ENCODE assay signal across 24 cellular contexts in the genomic region with DNA sequence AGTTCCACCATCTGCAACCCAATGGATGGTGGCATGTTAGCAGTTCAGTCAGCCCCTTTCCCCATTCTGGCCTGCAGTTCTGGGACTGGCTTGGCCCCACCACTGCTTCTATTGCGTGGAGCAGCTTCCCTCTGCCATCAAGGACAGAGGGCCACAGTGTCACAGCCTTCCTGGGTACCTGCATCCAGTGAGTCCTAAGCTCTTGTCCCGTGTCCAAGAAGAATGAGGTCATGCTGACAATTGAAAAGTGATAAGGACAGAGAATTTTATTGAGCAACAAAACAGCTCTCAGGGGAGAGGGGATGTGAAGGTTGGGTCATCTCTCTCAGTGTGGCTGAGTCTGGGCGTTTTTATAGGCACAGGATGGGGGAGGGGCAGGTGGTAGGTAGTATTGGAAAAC.
"Had no signal": no experiment of that assay in that cellular context is flagged by ENCODE, and none has a peak within 500 bp of the region (broad histone marks: within the 10 kb centered on the region; RNA-seq: fewer than 3 reads in every experiment).

No MANE protein-coding gene starts in this region.

- H3K4me2 ChIP-seq: PC-9 had no signal

- H3K27me3 Mint-ChIP-seq: activated CD4-positive, alpha-beta memory T cell treated with anti-CD3 and anti-CD28 coated beads, Interleukin-2, amount 10 ng/mL, durations not matched to agents 7 days and 5 days; activated naive CD8-positive, alpha-beta T cell treated with anti-CD3 and anti-CD28 coated beads, Interleukin-2, amount 10 ng/mL, durations not matched to agents 7 days and 5 days; activated T-helper 17 cell treated with anti-CD3 and anti-CD28 coated beads, Interleukin-2, amount 50 U/mL, for 72 hours had no signal

- H3K4me1 Mint-ChIP-seq: activated CD4-positive, alpha-beta memory T cell treated with anti-CD3 and anti-CD28 coated beads, Interleukin-2, amount 10 ng/mL, durations not matched to agents 7 days and 5 days; activated CD4-positive, alpha-beta T cell treated with anti-CD3 and anti-CD28 coated beads for 36 hours; activated naive CD8-positive, alpha-beta T cell treated with anti-CD3 and anti-CD28 coated beads, Interleukin-2, amount 10 ng/mL, durations not matched to agents 7 days and 5 days; activated T-helper 17 cell treated with anti-CD3 and anti-CD28 coated beads, Interleukin-2, amount 50 U/mL, for 72 hours had no signal

- H3K4me3 Mint-ChIP-seq: activated CD4-positive, alpha-beta memory T cell treated with anti-CD3 and anti-CD28 coated beads, Interleukin-2, amount 10 ng/mL, durations not matched to agents 7 days and 5 days; activated CD4-positive, alpha-beta T cell treated with anti-CD3 and anti-CD28 coated beads for 36 hours; activated naive CD8-positive, alpha-beta T cell treated with anti-CD3 and anti-CD28 coated beads, Interleukin-2, amount 10 ng/mL, durations not matched to agents 7 days and 5 days; activated T-helper 17 cell treated with anti-CD3 and anti-CD28 coated beads, Interleukin-2, amount 50 U/mL, for 72 hours had no signal

- H3K9me3 ChIP-seq: adrenal gland had no signal

- H3K36me3 Mint-ChIP-seq: activated naive CD8-positive, alpha-beta T cell treated with anti-CD3 and anti-CD28 coated beads, Interleukin-2, amount 10 ng/mL, durations not matched to agents 7 days and 5 days had no signal

- H3K36me3 ChIP-seq: adrenal gland, WERI-Rb-1 had no signal

- H3K27ac ChIP-seq: adrenal gland, PC-9, SK-N-MC, WERI-Rb-1 had no signal

- H3K4me1 ChIP-seq: adrenal gland had no signal

- H3K9me3 Mint-ChIP-seq: activated T-helper 17 cell treated with anti-CD3 and anti-CD28 coated beads, Interleukin-2, amount 50 U/mL, for 72 hours had no signal

- H3K4me3 ChIP-seq: adrenal gland, PC-9, SK-N-MC had no signal

- H3K27me3 ChIP-seq: adrenal gland had no signal

- FAIRE-seq: bronchial epithelial cell had no signal

- DNase-seq: activated CD4-positive, alpha-beta memory T cell treated with anti-CD3 and anti-CD28 coated beads, Interleukin-2, amount 10 ng/mL, durations not matched to agents 7 days and 5 days; activated CD4-positive, alpha-beta T cell treated with anti-CD3 and anti-CD28 coated beads for 36 hours; activated CD4-positive, alpha-beta T cell treated with anti-CD3 and anti-CD28 coated beads, Interleukin-2, amount 50 U/mL, for 1 hour; activated gamma-delta T cell treated with Interleukin-2 at 50 U/mL for 16 hours; activated naive CD4-positive, alpha-beta T cell treated with anti-CD3 and anti-CD28 coated beads, Interleukin-2, amount 50 U/mL, for 16 hours; activated naive CD8-positive, alpha-beta T cell treated with anti-CD3 and anti-CD28 coated beads, Interleukin-2, amount 10 ng/mL, durations not matched to agents 7 days and 5 days; activated T-cell treated with anti-CD3 and anti-CD28 coated beads for 4 hours; activated T-cell treated with anti-CD3 and anti-CD28 coated beads, Interleukin-2, amount 50 U/mL, for 48 hours; adrenal gland; central memory CD4-positive, alpha-beta T cell; Karpas-422; NCI-H1092 treated with DMSO at 0.1 percent for 48 hours; NCI-H1417 treated with DMSO at 0.1 percent for 48 hours; NCI-H1694; NCI-H2029; NCI-H345; NCI-H510A treated with DMSO at 0.1 percent for 48 hours; NCI-H69; T-helper 1 cell; WERI-Rb-1 had no signal

- H3K27ac Mint-ChIP-seq: activated CD4-positive, alpha-beta memory T cell treated with anti-CD3 and anti-CD28 coated beads, Interleukin-2, amount 10 ng/mL, durations not matched to agents 7 days and 5 days; activated CD4-positive, alpha-beta T cell treated with anti-CD3 and anti-CD28 coated beads for 36 hours; activated naive CD8-positive, alpha-beta T cell treated with anti-CD3 and anti-CD28 coated beads, Interleukin-2, amount 10 ng/mL, durations not matched to agents 7 days and 5 days; activated T-helper 17 cell treated with anti-CD3 and anti-CD28 coated beads, Interleukin-2, amount 50 U/mL, for 72 hours had no signal
